In genomic region chr15:89140595-89140994, GRCh38 we compare ENCODE assay signal across 16 cellular contexts. TPM values are rescaled to one million over a fixed set of nuclear protein-coding genes. Genes with fewer than 3 reads are reported as not detected.
DNase-seq lines count a peak whose midpoint lies in the region; ATAC-seq and TF ChIP-seq lines count a peak whose summit lies in the region.
"Had no signal": no experiment of that assay in that cellular context is flagged by ENCODE, and none has a peak within 500 bp of the region (broad histone marks: within the 10 kb centered on the region; RNA-seq: fewer than 3 reads in every experiment).

No MANE protein-coding gene starts in this region.

- no peak for TF ChIP-seq EP300 in ovary (IDR thresholded peaks at IDR 0.05)

- H3K4me3 ChIP-seq in hepatocyte (no peak overlapping the region), ovary (no peak overlapping the region)
- H3K4me3 ChIP-seq: body of pancreas had no signal

- TF ChIP-seq CTCF in hepatocyte (IDR thresholded peaks at IDR 0.05; ENCODE audit: poor library complexity) (no peak), ovary (IDR thresholded peaks at IDR 0.05) (no peak)

- POLR2A ChIA-PET in activated CD4-positive, alpha-beta memory T cell treated with anti-CD3 and anti-CD28 coated beads, Interleukin-2, amount 10 ng/mL, durations not matched to agents 7 days and 5 days (lab: Charles Lee), result interaction anchor here (0.6 to 1.6 kb wide), 2 partner anchors 53 to 1525 kb away, joined by 3 read pairs; partner anchors contain the start of gene ABHD2
- POLR2A ChIA-PET in activated CD4-positive, alpha-beta memory T cell treated with anti-CD3 and anti-CD28 coated beads for 36 hours (lab: Charles Lee), result no interaction called here

- H3K4me1 ChIP-seq in hepatocyte (ENCODE audit: insufficient read depth) (peaks cover 10% of the 10 kb centered on the region), ovary (ENCODE audit: insufficient read depth) (peaks cover 24% of the 10 kb centered on the region)

- H3K27me3 ChIP-seq in hepatocyte, result no peaks in the 10 kb centered on the region
- no peaks in the 10 kb centered on the region for H3K27me3 ChIP-seq in ovary
- H3K27me3 ChIP-seq: body of pancreas, foreskin keratinocyte had no signal

- H3K9me3 ChIP-seq in hepatocyte (ENCODE audit: low read depth), result no peaks in the 10 kb centered on the region
- no peaks in the 10 kb centered on the region for H3K9me3 ChIP-seq in ovary
- H3K9me3 ChIP-seq: body of pancreas had no signal

- intact Hi-C loops in activated CD4-positive, alpha-beta memory T cell treated with anti-CD3 and anti-CD28 coated beads for 36 hours (cut with micrococcal nuclease), result no loop called here
- intact Hi-C loops in ovary (cut with DNase I), result no loop called here

- H3K79me2 ChIP-seq in hepatocyte, result peaks cover 11% of the 10 kb centered on the region

- ATAC-seq in GM18519 (IDR thresholded peaks at IDR 0.05; ENCODE audit: low FRiP score, unreplicated experiment), result no peak
- ATAC-seq: body of pancreas, foreskin keratinocyte had no signal

- H3K36me3 ChIP-seq in hepatocyte (replicated peaks; ENCODE audit: insufficient read depth, low read depth) (no peaks in the 10 kb centered on the region), ovary (no peaks in the 10 kb centered on the region)

- no peaks in the 10 kb centered on the region for H3K27me3 Mint-ChIP-seq in activated CD4-positive, alpha-beta memory T cell treated with anti-CD3 and anti-CD28 coated beads, Interleukin-2, amount 10 ng/mL, durations not matched to agents 7 days and 5 days
- H3K27me3 Mint-ChIP-seq in activated CD4-positive, alpha-beta memory T cell treated with anti-CD3 and anti-CD28 coated beads for 36 hours, result no peaks in the 10 kb centered on the region
- H3K27me3 Mint-ChIP-seq in stimulated activated naive CD8-positive, alpha-beta T cell treated with anti-CD3 and anti-CD28 coated beads, Interleukin-15, Interleukin-2, amounts not matched to agents 100 ng/mL and 50 ng/mL, for 24 hours, result no peaks in the 10 kb centered on the region
- H3K27me3 Mint-ChIP-seq: activated CD4-positive, alpha-beta T cell treated with anti-CD3 and anti-CD28 coated beads, Interleukin-2, amount 10 ng/mL, durations not matched to agents 7 days and 5 days had no signal

- no peak for DNase-seq in activated CD4-positive, alpha-beta memory T cell treated with anti-CD3 and anti-CD28 coated beads, Interleukin-2, amount 10 ng/mL, durations not matched to agents 7 days and 5 days
- DNase-seq in activated CD4-positive, alpha-beta memory T cell treated with anti-CD3 and anti-CD28 coated beads for 36 hours, result no peak
- peak; percentile 27 for DNase-seq in MV-4-11 (lab: John Stamatoyannopoulos, UW)
- no peak for DNase-seq in hepatocyte (ENCODE audit: low spot score)
- DNase-seq in NCI-H2029 treated with DMSO at 0.1 percent for 48 hours (lab: John Stamatoyannopoulos, UW), result no peak
- DNase-seq in ovary, result no peak
- DNase-seq: activated CD4-positive, alpha-beta T cell treated with anti-CD3 and anti-CD28 coated beads, Interleukin-2, amount 10 ng/mL, durations not matched to agents 7 days and 5 days; activated effector memory CD4-positive, alpha-beta T cell treated with Interleukin-2 at 50 U/mL for 16 hours; body of pancreas; effector CD8-positive, alpha-beta T cell; foreskin keratinocyte; NK-92 treated with Interleukin-12 subunit alpha and Interleukin-12 subunit beta, amount 100 ng/mL, for 24 hours; SHP77 had no signal

- peak overlapping the region; percentile 74 for H3K27ac ChIP-seq in hepatocyte
- no peak overlapping the region for H3K27ac ChIP-seq in ovary
- H3K27ac ChIP-seq: foreskin keratinocyte had no signal

- no peak overlapping the region for H2AFZ ChIP-seq in hepatocyte

- peak overlapping the region; percentile 31 for H3K27ac Mint-ChIP-seq in activated CD4-positive, alpha-beta memory T cell treated with anti-CD3 and anti-CD28 coated beads, Interleukin-2, amount 10 ng/mL, durations not matched to agents 7 days and 5 days
- H3K27ac Mint-ChIP-seq in activated CD4-positive, alpha-beta memory T cell treated with anti-CD3 and anti-CD28 coated beads for 36 hours, result no peak overlapping the region
- peak overlapping the region; percentile 10 for H3K27ac Mint-ChIP-seq in stimulated activated naive CD8-positive, alpha-beta T cell treated with anti-CD3 and anti-CD28 coated beads, Interleukin-15, Interleukin-2, amounts not matched to agents 100 ng/mL and 50 ng/mL, for 24 hours
- H3K27ac Mint-ChIP-seq: activated CD4-positive, alpha-beta T cell treated with anti-CD3 and anti-CD28 coated beads, Interleukin-2, amount 10 ng/mL, durations not matched to agents 7 days and 5 days; mesothelial cell of epicardium had no signal

- H3K9me2 ChIP-seq in hepatocyte (replicated peaks; ENCODE audit: insufficient read depth), result no peaks in the 10 kb centered on the region

- no peaks in the 10 kb centered on the region for H4K20me1 ChIP-seq in hepatocyte (ENCODE audit: insufficient read depth, poor library complexity, severe bottlenecking)

- H3K36me3 Mint-ChIP-seq in activated CD4-positive, alpha-beta memory T cell treated with anti-CD3 and anti-CD28 coated beads, Interleukin-2, amount 10 ng/mL, durations not matched to agents 7 days and 5 days (ENCODE audit: low read depth), result peaks cover 19% of the 10 kb centered on the region
- peaks cover 7% of the 10 kb centered on the region for H3K36me3 Mint-ChIP-seq in activated CD4-positive, alpha-beta memory T cell treated with anti-CD3 and anti-CD28 coated beads for 36 hours
- peaks cover 22% of the 10 kb centered on the region for H3K36me3 Mint-ChIP-seq in stimulated activated naive CD8-positive, alpha-beta T cell treated with anti-CD3 and anti-CD28 coated beads, Interleukin-15, Interleukin-2, amounts not matched to agents 100 ng/mL and 50 ng/mL, for 24 hours (ENCODE audit: low read depth)

- H3K4me1 Mint-ChIP-seq in activated CD4-positive, alpha-beta memory T cell treated with anti-CD3 and anti-CD28 coated beads, Interleukin-2, amount 10 ng/mL, durations not matched to agents 7 days and 5 days, result peaks cover 54% of the 10 kb centered on the region
- H3K4me1 Mint-ChIP-seq in activated CD4-positive, alpha-beta memory T cell treated with anti-CD3 and anti-CD28 coated beads for 36 hours (ENCODE audit: low read depth), result peaks cover 32% of the 10 kb centered on the region
- H3K4me1 Mint-ChIP-seq in stimulated activated naive CD8-positive, alpha-beta T cell treated with anti-CD3 and anti-CD28 coated beads, Interleukin-15, Interleukin-2, amounts not matched to agents 100 ng/mL and 50 ng/mL, for 24 hours (ENCODE audit: low read depth), result peaks cover 59% of the 10 kb centered on the region

- no peak for TF ChIP-seq POLR2A in ovary (IDR thresholded peaks at IDR 0.05)

- WGBS in hepatocyte (ENCODE audit: low lambda C conversion rate, missing lambda C conversion rate), result 78% methylated on average over 4 of the region's 4 CpGs
- WGBS in ovary, 3 donors, result 48 to 74% (median 65%) methylated on average over 4 of the region's 4 CpGs

- no peak overlapping the region for H3K4me2 ChIP-seq in hepatocyte

- no peaks in the 10 kb centered on the region for H3K9me3 Mint-ChIP-seq in activated CD4-positive, alpha-beta memory T cell treated with anti-CD3 and anti-CD28 coated beads, Interleukin-2, amount 10 ng/mL, durations not matched to agents 7 days and 5 days
- H3K9me3 Mint-ChIP-seq in activated CD4-positive, alpha-beta memory T cell treated with anti-CD3 and anti-CD28 coated beads for 36 hours, result no peaks in the 10 kb centered on the region
- H3K9me3 Mint-ChIP-seq in stimulated activated naive CD8-positive, alpha-beta T cell treated with anti-CD3 and anti-CD28 coated beads, Interleukin-15, Interleukin-2, amounts not matched to agents 100 ng/mL and 50 ng/mL, for 24 hours, result no peaks in the 10 kb centered on the region
- H3K9me3 Mint-ChIP-seq: activated CD4-positive, alpha-beta T cell treated with anti-CD3 and anti-CD28 coated beads, Interleukin-2, amount 10 ng/mL, durations not matched to agents 7 days and 5 days; mesothelial cell of epicardium had no signal

- no peak overlapping the region for H3K4me3 Mint-ChIP-seq in activated CD4-positive, alpha-beta memory T cell treated with anti-CD3 and anti-CD28 coated beads, Interleukin-2, amount 10 ng/mL, durations not matched to agents 7 days and 5 days
- no peak overlapping the region for H3K4me3 Mint-ChIP-seq in activated CD4-positive, alpha-beta memory T cell treated with anti-CD3 and anti-CD28 coated beads for 36 hours
- no peak overlapping the region for H3K4me3 Mint-ChIP-seq in stimulated activated naive CD8-positive, alpha-beta T cell treated with anti-CD3 and anti-CD28 coated beads, Interleukin-15, Interleukin-2, amounts not matched to agents 100 ng/mL and 50 ng/mL, for 24 hours
- H3K4me3 Mint-ChIP-seq: activated CD4-positive, alpha-beta T cell treated with anti-CD3 and anti-CD28 coated beads, Interleukin-2, amount 10 ng/mL, durations not matched to agents 7 days and 5 days; mesothelial cell of epicardium had no signal

- CTCF ChIA-PET in activated CD4-positive, alpha-beta memory T cell treated with anti-CD3 and anti-CD28 coated beads, Interleukin-2, amount 10 ng/mL, durations not matched to agents 7 days and 5 days (lab: Charles Lee), result interaction anchor here (1.2 to 1.5 kb wide), 2 partner anchors 10 to 11 kb away, joined by 3 to 6 read pairs; no protein-coding TSS in a partner anchor
- CTCF ChIA-PET in activated CD4-positive, alpha-beta memory T cell treated with anti-CD3 and anti-CD28 coated beads for 36 hours (lab: Charles Lee), result interaction anchor here (3.5 kb wide), 1 partner anchor 31 kb away, joined by 15 read pairs; no protein-coding TSS in a partner anchor

RNA-seq across cellular contexts. Expression of gene ABHD2, which starts 52.3 kb away (rescaled TPM):
- total RNA-seq in activated CD4-positive, alpha-beta memory T cell treated with anti-CD3 and anti-CD28 coated beads, Interleukin-2, amount 10 ng/mL, durations not matched to agents 7 days and 5 days, result 10 to 100 TPM; 62.4 to 63.5 TPM
- total RNA-seq in activated CD4-positive, alpha-beta memory T cell treated with anti-CD3 and anti-CD28 coated beads for 36 hours, result 10 to 100 TPM; 36.0 to 38.5 TPM
- total RNA-seq in hepatocyte, result 51.1 and 59.7 TPM in 2 replicates
- polyA plus RNA-seq in hepatocyte, result 11.7 and 12.1 TPM in 2 replicates
- 100 to 1,000 TPM in 1 of 7 donors, 10 to 100 TPM in 6; 37.2 to 107 (median 89.5) TPM for total RNA-seq in ovary
- polyA plus RNA-seq in ovary, result 100 to 1,000 TPM in 1 of 2 donors, 10 to 100 TPM in 1; 17.0 to 100 TPM
